ENCODE assay signal across 10 cellular contexts in genomic region chr10:5904227-5904626, GRCh38. TPM values are rescaled to one million over a fixed set of nuclear protein-coding genes. Genes with fewer than 3 reads are reported as not detected.
A peak's percentile ranks its signal among the peaks of the same experiment; 100 is the strongest.
DNase-seq lines count a peak whose midpoint lies in the region; ATAC-seq, FAIRE-seq and TF ChIP-seq lines count a peak whose summit lies in the region.
"Had no signal": no experiment of that assay in that cellular context is flagged by ENCODE, and none has a peak within 500 bp of the region (broad histone marks: within the 10 kb centered on the region; RNA-seq: fewer than 3 reads in every experiment).

No MANE protein-coding gene starts in this region.

- peaks cover 5 to 10% of the 10 kb centered on the region in 2 experiments for H3K36me3 ChIP-seq in GM12878 (ENCODE audit: control insufficient read depth in 2 of 2, insufficient read depth in 2 of 2, low read length in 1 of 2)

- 0 out of 4 replicates have a peak, but pooled peaks of 1 of the 2 experiments have one; percentile 11 for TF ChIP-seq EP300 in GM12878 (IDR thresholded peaks at IDR 0.05; ENCODE audit: borderline replicate concordance in 1 of 2, control insufficient read depth in 1 of 2, low read depth in 2 of 2, low read length in 2 of 2)

- peak; percentile 97 for FAIRE-seq in GM12878 (lab: Jason Lieb, UNC)

- in situ Hi-C loops in GM12878 (cut with MboI), result no loop called here

- 0 out of 2 replicates have a peak overlapping the region, but pooled peaks have one; percentile 39 for H3K4me3 ChIP-seq in GM12878

- RAD21 ChIA-PET in GM12878 (lab: Charles Lee; ENCODE audit: unreplicated experiment), result interaction anchor here (1.0 to 2.9 kb wide), 4 partner anchors 10 to 94 kb away, joined by 3 to 10 read pairs (median 4); partner anchors contain the start of genes ANKRD16 and FBH1

- SMC1A ChIA-PET in GM12878 (lab: Charles Lee; ENCODE audit: uncharacterized antibody, unreplicated experiment), result interaction anchor here (0.9 to 3.1 kb wide), 7 partner anchors 10 to 87 kb away, joined by 3 to 14 read pairs (median 4); partner anchors contain the start of genes ANKRD16 and FBH1

- H3K27ac ChIP-seq in GM12878 (ENCODE audit: control insufficient read depth, insufficient read depth), result peak overlapping the region; percentile 91

- CTCF ChIA-PET in GM12878 (lab: Yijun Ruan, JAX), result interaction anchor here (0.9 to 1.8 kb wide), 2 partner anchors 13 to 110 kb away, joined by 5 read pairs; no protein-coding TSS in a partner anchor

- TF ChIP-seq RAD21 in GM12878 (IDR thresholded peaks at IDR 0.05; ENCODE audit: insufficient read depth, low read depth, low read length), result no peak

- ATAC-seq in GM18505 (IDR thresholded peaks at IDR 0.05; ENCODE audit: unreplicated experiment) (peak; percentile 96), GM19463 (IDR thresholded peaks at IDR 0.05; ENCODE audit: unreplicated experiment) (peak; percentile 87), HG03066 (IDR thresholded peaks at IDR 0.05; ENCODE audit: low read depth, unreplicated experiment) (peak; percentile 99), GM12878 (peak; percentile 96)

- peak overlapping the region; percentile 66 for H3K4me2 ChIP-seq in GM12878 (ENCODE audit: control insufficient read depth, insufficient read depth)

- H2AFZ ChIP-seq in GM12878 (ENCODE audit: control insufficient read depth, low read depth, low read length), result no peak overlapping the region

- TF ChIP-seq CTCF in GM12878 (IDR thresholded peaks at IDR 0.05 in 2 of 3, conservative IDR thresholded peaks at IDR 0.05 in 1 of 3; ENCODE audit: control insufficient read depth in 2 of 3, extremely low read depth in 1 of 3, insufficient read depth in 1 of 3, low read depth in 3 of 3, low read length in 3 of 3), result no peak

- peaks cover 18% of the 10 kb centered on the region for H3K4me1 ChIP-seq in GM12878 (ENCODE audit: control insufficient read depth, insufficient read depth, low read length)

- peaks cover 3% of the 10 kb centered on the region for H3K79me2 ChIP-seq in GM12878 (ENCODE audit: control insufficient read depth, insufficient read depth, low read length)

- peak; percentile 68 for DNase-seq in GM12878 (ENCODE audit: low read depth, low spot score)
- DNase-seq in posterior vena cava (ENCODE audit: low spot score), result no peak
- DNase-seq in NCI-H2081 (lab: John Stamatoyannopoulos, UW), result no peak
- DNase-seq in central memory CD4-positive, alpha-beta T cell, result no peak
- DNase-seq in NCI-H128 (lab: John Stamatoyannopoulos, UW; ENCODE audit: unreplicated experiment), result no peak
- DNase-seq: DMS79 treated with DMSO at 0.1 percent for 48 hours, posterior cingulate gyrus had no signal

- no peaks in the 10 kb centered on the region for H4K20me1 ChIP-seq in GM12878 (ENCODE audit: control insufficient read depth, insufficient read depth)

- peaks cover 4% of the 10 kb centered on the region; the same call in 2 of the 3 replicates for H3K9me3 ChIP-seq in GM12878 (replicated peaks; ENCODE audit: control insufficient read depth, insufficient read depth, low read length)

- no peak for TF ChIP-seq POLR2A in GM18505 (IDR thresholded peaks at IDR 0.05; ENCODE audit: borderline replicate concordance, extremely low read depth, insufficient read depth, insufficient read length)
- TF ChIP-seq POLR2A in GM12878 (IDR thresholded peaks at IDR 0.05; ENCODE audit: low read depth, low read length), result no peak

- peak overlapping the region; percentile 15 for H3K9ac ChIP-seq in GM12878 (ENCODE audit: control insufficient read depth, insufficient read depth, low read length)

- POLR2A ChIA-PET in GM12878 (lab: Charles Lee), result interaction anchor here (0.6 to 1.4 kb wide), 5 partner anchors 13 to 179 kb away, joined by 3 to 5 read pairs (median 3); partner anchors contain the start of genes ANKRD16 and FBH1

- no TSS peak for BruUV-seq in GM12878 (replicated peaks; lab: Mats Ljungman, UMichigan)

- H3K27me3 ChIP-seq in GM12878 (replicated peaks in 1 of 2; ENCODE audit: control insufficient read depth in 2 of 2, insufficient read depth in 2 of 2, low read length in 1 of 2), result no peaks in the 10 kb centered on the region

- 0% methylated on average over 3 of the region's 4 CpGs for WGBS in GM12878 (ENCODE audit: insufficient coverage, insufficient replicate concordance, low lambda C conversion rate, missing lambda C conversion rate)

- intact Hi-C loops in GM12878 (cut with micrococcal nuclease; ENCODE audit: unreplicated experiment), result loop anchor here (2.0 kb wide), 1 partner anchor 147 kb away; no protein-coding TSS in a partner anchor
- intact Hi-C loops in posterior vena cava (cut with DNase I), result no loop called here

TF ChIP-seq in GM12878, 131 proteins besides CTCF, POLR2A, EP300 and RAD21 (continues in another document):
- TF ChIP-seq BCL3 (IDR thresholded peaks at IDR 0.05; ENCODE audit: borderline replicate concordance, insufficient read depth, low read depth, low read length, poor library complexity, severe bottlenecking) (peak; percentile 14), SP1 (IDR thresholded peaks at IDR 0.05; ENCODE audit: low read depth, low read length) (no peak), PKNOX1 (IDR thresholded peaks at IDR 0.05) (peak; percentile 54), HCFC1 (IDR thresholded peaks at IDR 0.05; ENCODE audit: low read length) (no peak), FOXM1 (IDR thresholded peaks at IDR 0.05; ENCODE audit: low read depth, low read length) (peak; percentile 72), USF2 (IDR thresholded peaks at IDR 0.05; ENCODE audit: borderline replicate concordance, low read depth, low read length) (no peak), CREB1 (IDR thresholded peaks at IDR 0.05; ENCODE audit: low read depth) (peak; percentile 72), MTA2 (IDR thresholded peaks at IDR 0.05; ENCODE audit: low read depth) (no peak)

RNA-seq across cellular contexts. Expression of gene FBH1, which starts 14.2 kb away (rescaled TPM):
- total RNA-seq in GM12878 (2013; cell fraction: nucleolus; rRNA removed), result 158 and 181 TPM in 2 replicates
- total RNA-seq in GM12878 (2014; rRNA removed), result 45.1 and 51.9 TPM in 2 replicates
- 54.6 and 60.9 TPM in 2 replicates for total RNA-seq in GM12878 (2014; rRNA removed; fragmentation: Illumina TruSeq; extraction: Trizol)
- 58.7 and 66.8 TPM in 2 replicates for total RNA-seq in GM12878 (2021)
- 33.1 TPM for polyA plus RNA-seq in GM12878 (2011; ENCODE audit: low read depth)
- 40.6 and 49.2 TPM in 2 replicates for polyA plus RNA-seq in GM12878 (2011; rRNA removed)
- polyA plus RNA-seq in GM12878 (2011; cell fraction: cytosol; rRNA removed), result 47.8 and 53.8 TPM in 2 replicates
- polyA plus RNA-seq in GM12878 (2011; cell fraction: nucleus; rRNA removed), result 93.4 and 100.0 TPM in 2 replicates
- 39.6 and 40.3 TPM in 2 replicates for polyA plus RNA-seq in GM12878 (2012)
- 34.4 and 37.9 TPM in 2 replicates for polyA plus RNA-seq in GM12878 (2014; fragmentation: Illumina TruSeq; extraction: Trizol)
- polyA plus RNA-seq in GM12878 (2014; fragmentation: Nextera tagmentation; extraction: Ambion mirVana), result 10 to 100 TPM in 1 of 2 experiments, 1 to 10 TPM in 1; 6.1 to 19.0 TPM
- polyA plus RNA-seq in GM12878 (2014; rRNA removed), result 42.0 and 44.4 TPM in 2 replicates
- polyA plus RNA-seq in GM12878 (2016; fragmentation: Nextera tagmentation; extraction: Ambion mirVana), result 10 to 100 TPM; 67.4 to 67.6 TPM
- polyA minus RNA-seq in GM12878 (2011; rRNA and poly(A)+ RNA removed), result 110 and 113 TPM in 2 replicates
- 22.3 and 33.1 TPM in 2 replicates for polyA minus RNA-seq in GM12878 (2011; cell fraction: cytosol; rRNA and poly(A)+ RNA removed)
- 38.8 and 57.9 TPM in 2 replicates for polyA minus RNA-seq in GM12878 (2011; cell fraction: nucleus; rRNA and poly(A)+ RNA removed)
- total RNA-seq in posterior vena cava, result 10 to 100 TPM; 75.1 to 78.6 TPM

RNA-seq across cellular contexts. Expression of gene ANKRD16, which starts 14.5 kb away (rescaled TPM):
- 37.5 and 42.1 TPM in 2 replicates for total RNA-seq in GM12878 (2013; cell fraction: nucleolus; rRNA removed)
- total RNA-seq in GM12878 (2014; rRNA removed) (10.5 and 11.2 TPM in 2 replicates), GM12878 (2014; rRNA removed; fragmentation: Illumina TruSeq; extraction: Trizol) (3.5 and 4.6 TPM in 2 replicates), GM12878 (2021) (9.0 and 9.5 TPM in 2 replicates), posterior vena cava (1 to 10 TPM; 3.6 to 4.5 TPM)
- polyA plus RNA-seq in GM12878 (2011; ENCODE audit: low read depth), result 3.3 TPM
- polyA plus RNA-seq in GM12878 (2011; rRNA removed) (8.7 and 13.6 TPM in 2 replicates), GM12878 (2014; fragmentation: Illumina TruSeq; extraction: Trizol) (4.3 and 5.2 TPM in 2 replicates), GM12878 (2014; fragmentation: Nextera tagmentation; extraction: Ambion mirVana) (1 to 10 TPM; 1.4 to 2.9 TPM), GM12878 (2014; rRNA removed) (7.9 and 9.3 TPM in 2 replicates), GM12878 (2016; fragmentation: Nextera tagmentation; extraction: Ambion mirVana) (1 to 10 TPM in 1 of 2 experiments, under 1 TPM in 1; 0.57 to 4.2 TPM)
- polyA plus RNA-seq in GM12878 (2011; cell fraction: cytosol; rRNA removed), result 10.6 and 15.0 TPM in 2 replicates
- polyA plus RNA-seq in GM12878 (2011; cell fraction: nucleus; rRNA removed), result 27.7 and 29.6 TPM in 2 replicates
- 5.7 and 6.1 TPM in 2 replicates for polyA plus RNA-seq in GM12878 (2012)
- 24.7 and 29.2 TPM in 2 replicates for polyA minus RNA-seq in GM12878 (2011; rRNA and poly(A)+ RNA removed)
- 4.0 and 6.1 TPM in 2 replicates for polyA minus RNA-seq in GM12878 (2011; cell fraction: cytosol; rRNA and poly(A)+ RNA removed)
- polyA minus RNA-seq in GM12878 (2011; cell fraction: nucleus; rRNA and poly(A)+ RNA removed), result 13.4 and 22.9 TPM in 2 replicates
